In genomic region chr3:134640872-134641470, GRCh38 we compare ENCODE assay signal across 9 cellular contexts. TPM values are rescaled to one million over a fixed set of nuclear protein-coding genes. Genes with fewer than 3 reads are reported as not detected.
A peak's percentile ranks its signal among the peaks of the same experiment; 100 is the strongest.
DNase-seq lines count a peak whose midpoint lies in the region; ATAC-seq and TF ChIP-seq lines count a peak whose summit lies in the region.
"Had no signal": no experiment of that assay in that cellular context is flagged by ENCODE, and none has a peak within 500 bp of the region (broad histone marks: within the 10 kb centered on the region; RNA-seq: fewer than 3 reads in every experiment).

No MANE protein-coding gene starts in this region.

- no peak overlapping the region for H3K9ac ChIP-seq in NT2/D1 (ENCODE audit: insufficient read length, low read depth)

- ATAC-seq in esophagus mucosa (peak; percentile 39), psoas muscle (no peak)

- intact Hi-C loops in psoas muscle (cut with DNase I) (no loop called here), sigmoid colon (cut with DNase I) (no loop called here)

- TF ChIP-seq EP300 in sigmoid colon (IDR thresholded peaks at IDR 0.05) = no peak

- 80 to 81% (median 81%) methylated on average over 4 of the region's 4 CpGs for WGBS in psoas muscle, 3 donors
- WGBS in sigmoid colon, 2 donors = 56 to 60% methylated on average over 4 of the region's 4 CpGs

- TF ChIP-seq POLR2A in sigmoid colon (IDR thresholded peaks at IDR 0.05) = no peak

- no peaks in the 10 kb centered on the region for H3K9me3 ChIP-seq in BE2C
- H3K9me3 ChIP-seq in NT2/D1 (ENCODE audit: insufficient read depth, low read length) = no peaks in the 10 kb centered on the region
- H3K9me3 ChIP-seq in psoas muscle = no peaks in the 10 kb centered on the region
- H3K9me3 ChIP-seq in sigmoid colon = no peaks in the 10 kb centered on the region

- H3K4me3 ChIP-seq in BE2C (ENCODE audit: low read depth, low read length) (no peak overlapping the region), GM12865 (ENCODE audit: low read depth, low read length) (no peak overlapping the region), NT2/D1 (ENCODE audit: insufficient read length, low read depth) (no peak overlapping the region), psoas muscle (no peak overlapping the region), sigmoid colon (no peak overlapping the region)

- TF ChIP-seq CTCF in BE2C (IDR thresholded peaks at IDR 0.05; ENCODE audit: low read depth, low read length) = peak; percentile 77
- peak; percentile 44 for TF ChIP-seq CTCF in GM12865 (IDR thresholded peaks at IDR 0.05; ENCODE audit: insufficient read depth, low read depth, low read length, missing control alignments)
- TF ChIP-seq CTCF in psoas muscle (IDR thresholded peaks at IDR 0.05) = peak; percentile 42
- no peak for TF ChIP-seq CTCF in sigmoid colon (IDR thresholded peaks at IDR 0.05)

- H3K4me1 ChIP-seq in BE2C = peaks cover 8% of the 10 kb centered on the region
- H3K4me1 ChIP-seq in NT2/D1 (ENCODE audit: insufficient read depth, insufficient read length) = peaks cover 9% of the 10 kb centered on the region
- H3K4me1 ChIP-seq in psoas muscle = peaks cover 28% of the 10 kb centered on the region
- H3K4me1 ChIP-seq in sigmoid colon = peaks cover 0 to 5% (median 0%) of the 10 kb centered on the region in 4 donors

- peak; percentile 52 for DNase-seq in BE2C
- peak; percentile 46 for DNase-seq in GM12865 (ENCODE audit: low read depth)
- DNase-seq in NT2/D1 (ENCODE audit: low read depth, low spot score) = peak; percentile 52
- DNase-seq in psoas muscle = no peak
- no peak for DNase-seq in cerebellar nuclear complex (lab: John Stamatoyannopoulos, UW)
- DNase-seq in sigmoid colon = no peak
- DNase-seq in T1000 (lab: John Stamatoyannopoulos, UW) = no peak

- H3K27ac ChIP-seq in psoas muscle (no peak overlapping the region), sigmoid colon (no peak overlapping the region)

- H3K27me3 ChIP-seq in BE2C (no peaks in the 10 kb centered on the region), NT2/D1 (ENCODE audit: insufficient read depth, insufficient read length) (peaks cover 11% of the 10 kb centered on the region), psoas muscle (ENCODE audit: insufficient read depth in 3 of 3, low read length in 2 of 3) (no peaks in the 10 kb centered on the region), sigmoid colon (no peaks in the 10 kb centered on the region)

- H3K36me3 ChIP-seq in BE2C (no peaks in the 10 kb centered on the region), NT2/D1 (ENCODE audit: insufficient read depth, insufficient read length, low read length) (no peaks in the 10 kb centered on the region), psoas muscle (ENCODE audit: insufficient read depth in 1 of 2, low read depth in 1 of 2) (no peaks in the 10 kb centered on the region), sigmoid colon (peaks cover 0 to 8% (median 0%) of the 10 kb centered on the region in 4 donors)

RNA-seq across cellular contexts. Expression of gene KY, which starts 9.9 kb away (rescaled TPM):
- not detected for polyA plus RNA-seq in BE2C (2012; ENCODE audit: insufficient read depth, insufficient read length, low read depth)
- total RNA-seq in esophagus mucosa (not detected), psoas muscle (1 to 10 TPM; 1.8 to 6.7 (median 4.2) TPM), sigmoid colon (1 to 10 TPM; 1.3 to 3.9 (median 3.1) TPM)
- polyA plus RNA-seq in psoas muscle (1 to 10 TPM in 1 of 3 donors, under 1 TPM in 1, not detected in 1; 0.30 to 1.1 TPM), sigmoid colon (under 1 TPM in 1 of 3 donors, not detected in 2; 0.13 TPM)
- polyA plus RNA-seq: IgD-negative memory B cell had no signal

Comparison
In these comparisons a context has a peak if more than half of its experiments do, and no peak if none do; other contexts are left out.
1. DNase-seq: peak in BE2C (single experiment), GM12865 (single experiment) and NT2/D1 (single experiment); none in psoas muscle (0 of 2), cerebellar nuclear complex (0 of 2), sigmoid colon (single experiment) and T1000 (single experiment).
2. CTCF ChIP-seq: peak in BE2C (single experiment), GM12865 (single experiment) and psoas muscle (single experiment); none in sigmoid colon (0 of 4).